Comparison of ENCODE assay signal across 19 cellular contexts in the genomic region with DNA sequence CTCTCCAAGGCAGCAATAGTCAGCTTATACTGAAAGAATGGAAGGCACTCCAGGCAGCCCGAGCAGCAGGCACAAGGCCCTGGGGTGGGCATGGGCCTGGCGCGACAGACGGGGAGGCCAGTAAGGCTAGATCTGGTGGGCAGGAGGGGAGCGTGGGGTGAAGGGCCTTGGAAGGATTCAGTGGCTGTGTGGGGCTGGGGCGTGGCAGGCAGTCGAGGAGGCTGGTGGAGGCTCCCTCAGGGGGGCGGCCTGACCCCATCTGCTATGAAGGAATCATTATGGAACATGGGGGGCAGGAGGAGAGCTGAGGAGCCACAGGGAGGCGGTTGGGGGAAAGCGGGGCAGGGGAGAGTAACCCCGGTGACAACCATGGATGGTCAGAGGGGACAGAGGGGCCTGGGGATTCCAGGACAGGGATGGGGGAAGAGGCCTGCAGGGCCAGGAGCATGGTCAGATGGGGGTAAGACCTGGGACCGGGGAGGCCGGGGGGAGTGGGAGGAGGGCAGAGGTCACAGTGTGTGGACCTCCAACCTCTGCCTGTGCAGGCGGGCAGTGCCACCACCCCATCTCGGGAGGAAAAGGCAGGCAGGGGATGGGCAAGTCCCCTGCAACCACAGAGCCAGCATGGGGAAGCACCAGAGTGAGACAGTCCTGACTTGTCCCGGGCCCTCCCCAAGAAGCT.
"Had no signal": no experiment of that assay in that cellular context is flagged by ENCODE, and none has a peak within 500 bp of the region (broad histone marks: within the 10 kb centered on the region; RNA-seq: fewer than 3 reads in every experiment).

No MANE protein-coding gene starts in this region.

- H3K36me3 ChIP-seq: cardiac muscle cell, colonic mucosa had no signal

- H3K27me3 ChIP-seq: cardiac muscle cell, colonic mucosa, esophagus muscularis mucosa, suprapubic skin, upper lobe of left lung had no signal

- H3K27ac Mint-ChIP-seq: activated CD4-positive, alpha-beta memory T cell treated with anti-CD3 and anti-CD28 coated beads, Interleukin-2, amount 10 ng/mL, durations not matched to agents 7 days and 5 days; activated T-cell treated with anti-CD3 and anti-CD28 coated beads, Interleukin-2, amount 50 U/mL, for 24 hours; mesothelial cell of epicardium; nephron progenitor cell; WTC11 had no signal

- DNase-seq: activated CD4-positive, alpha-beta memory T cell treated with anti-CD3 and anti-CD28 coated beads, Interleukin-2, amount 10 ng/mL, durations not matched to agents 7 days and 5 days; activated CD4-positive, alpha-beta T cell treated with anti-CD3 and anti-CD28 coated beads for 4 hours; activated effector memory CD4-positive, alpha-beta T cell treated with Interleukin-2 at 50 U/mL for 16 hours; activated naive CD4-positive, alpha-beta T cell treated with anti-CD3 and anti-CD28 coated beads, Interleukin-2, amount 50 U/mL, for 16 hours; activated T-cell treated with anti-CD3 and anti-CD28 coated beads, Interleukin-2, amount 50 U/mL, for 24 hours; colonic mucosa; nephron progenitor cell; stimulated activated CD4-positive, alpha-beta T cell treated with anti-CD3 and anti-CD28 coated beads, Interleukin-4, amount 100 ng/mL, for 24 hours; stimulated activated naive CD4-positive, alpha-beta T cell treated with Interleukin-2 at 50 U/mL for 16 hours; SW 1271; upper lobe of left lung had no signal

- H3K36me3 Mint-ChIP-seq: WTC11 had no signal

- H3K4me3 Mint-ChIP-seq: activated CD4-positive, alpha-beta memory T cell treated with anti-CD3 and anti-CD28 coated beads, Interleukin-2, amount 10 ng/mL, durations not matched to agents 7 days and 5 days; activated T-cell treated with anti-CD3 and anti-CD28 coated beads, Interleukin-2, amount 50 U/mL, for 24 hours; mesothelial cell of epicardium; nephron progenitor cell; WTC11 had no signal

- H3K27ac ChIP-seq: cardiac muscle cell, colonic mucosa, suprapubic skin, upper lobe of left lung had no signal

- FAIRE-seq: TTC549 had no signal

- ATAC-seq: WTC11 had no signal

- H3K9me3 ChIP-seq: colonic mucosa, esophagus muscularis mucosa, suprapubic skin, upper lobe of left lung had no signal

- H3K4me1 ChIP-seq: colonic mucosa, suprapubic skin, upper lobe of left lung had no signal

- H3K4me1 Mint-ChIP-seq: activated CD4-positive, alpha-beta memory T cell treated with anti-CD3 and anti-CD28 coated beads, Interleukin-2, amount 10 ng/mL, durations not matched to agents 7 days and 5 days; mesothelial cell of epicardium; WTC11 had no signal

- H3K4me3 ChIP-seq: cardiac muscle cell, colonic mucosa, esophagus muscularis mucosa, lung, skin epidermis, suprapubic skin, upper lobe of left lung had no signal

- H3K9me3 Mint-ChIP-seq: activated CD4-positive, alpha-beta memory T cell treated with anti-CD3 and anti-CD28 coated beads, Interleukin-2, amount 10 ng/mL, durations not matched to agents 7 days and 5 days; activated T-cell treated with anti-CD3 and anti-CD28 coated beads, Interleukin-2, amount 50 U/mL, for 24 hours; mesothelial cell of epicardium; nephron progenitor cell; WTC11 had no signal

- H3K27me3 Mint-ChIP-seq: activated CD4-positive, alpha-beta memory T cell treated with anti-CD3 and anti-CD28 coated beads, Interleukin-2, amount 10 ng/mL, durations not matched to agents 7 days and 5 days; activated T-cell treated with anti-CD3 and anti-CD28 coated beads, Interleukin-2, amount 50 U/mL, for 24 hours had no signal
